Comparison of ENCODE assay signal across 10 cellular contexts in genomic region chr15:67196672-67197363, GRCh38. TPM values are rescaled to one million over a fixed set of nuclear protein-coding genes. Genes with fewer than 3 reads are reported as not detected.
DNase-seq lines count a peak whose midpoint lies in the region; ATAC-seq and TF ChIP-seq lines count a peak whose summit lies in the region.
"Had no signal": no experiment of that assay in that cellular context is flagged by ENCODE, and none has a peak within 500 bp of the region (broad histone marks: within the 10 kb centered on the region; RNA-seq: fewer than 3 reads in every experiment).

No MANE protein-coding gene starts in this region.

- H3K4me3 Mint-ChIP-seq in activated CD4-positive, alpha-beta T cell treated with anti-CD3 and anti-CD28 coated beads, Interleukin-2, amount 10 ng/mL, durations not matched to agents 7 days and 5 days = no peak overlapping the region
- H3K4me3 Mint-ChIP-seq in activated T-helper 1 cell treated with anti-CD3 and anti-CD28 coated beads, Interleukin-12 subunit alpha, Interleukin-12 subunit beta, Interleukin-2, Interleukin-4 antibody, amounts not matched to agents 30 ng/mL and 10 ng/mL and 1 ng/mL, durations not matched to agents 14 hours and 24 hours and 36 hours = no peak overlapping the region

- H3K27me3 ChIP-seq in right atrium auricular region (no peaks in the 10 kb centered on the region), subcutaneous abdominal adipose tissue (ENCODE audit: control insufficient read depth in 5 of 5, insufficient read depth in 4 of 5, low read length in 5 of 5) (no peaks in the 10 kb centered on the region)
- H3K27me3 ChIP-seq: BE2C had no signal

- H3K4me1 ChIP-seq in right atrium auricular region (peaks cover 0 to 54% of the 10 kb centered on the region in 2 donors), subcutaneous abdominal adipose tissue (ENCODE audit: control insufficient read depth in 5 of 5, insufficient read depth in 5 of 5, low read length in 5 of 5) (peaks cover 6 to 46% (median 21%) of the 10 kb centered on the region in 5 donors)
- H3K4me1 ChIP-seq: BE2C had no signal

- intact Hi-C loops in activated T-helper 1 cell treated with anti-CD3 and anti-CD28 coated beads, Interleukin-12 subunit alpha, Interleukin-12 subunit beta, Interleukin-2, Interleukin-4 antibody, amounts not matched to agents 30 ng/mL and 10 ng/mL and 1 ng/mL, durations not matched to agents 14 hours and 24 hours and 36 hours (cut with micrococcal nuclease) = no loop called here

- no peak overlapping the region for H3K9ac ChIP-seq in subcutaneous abdominal adipose tissue (ENCODE audit: low read length in 5 of 5)

- no peaks in the 10 kb centered on the region for H3K9me3 Mint-ChIP-seq in activated CD4-positive, alpha-beta T cell treated with anti-CD3 and anti-CD28 coated beads, Interleukin-2, amount 10 ng/mL, durations not matched to agents 7 days and 5 days
- H3K9me3 Mint-ChIP-seq in activated T-helper 1 cell treated with anti-CD3 and anti-CD28 coated beads, Interleukin-12 subunit alpha, Interleukin-12 subunit beta, Interleukin-2, Interleukin-4 antibody, amounts not matched to agents 30 ng/mL and 10 ng/mL and 1 ng/mL, durations not matched to agents 14 hours and 24 hours and 36 hours = no peaks in the 10 kb centered on the region

- peaks cover 20% of the 10 kb centered on the region for H3K4me1 Mint-ChIP-seq in activated CD4-positive, alpha-beta T cell treated with anti-CD3 and anti-CD28 coated beads, Interleukin-2, amount 10 ng/mL, durations not matched to agents 7 days and 5 days
- H3K4me1 Mint-ChIP-seq in activated T-helper 1 cell treated with anti-CD3 and anti-CD28 coated beads, Interleukin-12 subunit alpha, Interleukin-12 subunit beta, Interleukin-2, Interleukin-4 antibody, amounts not matched to agents 30 ng/mL and 10 ng/mL and 1 ng/mL, durations not matched to agents 14 hours and 24 hours and 36 hours (ENCODE audit: low read depth) = peaks cover 43% of the 10 kb centered on the region

- H3K4me3 ChIP-seq in right atrium auricular region (no peak overlapping the region), subcutaneous abdominal adipose tissue (ENCODE audit: low read depth in 1 of 5, low read length in 5 of 5) (no peak overlapping the region)

- no peak for ATAC-seq in HG02623 (IDR thresholded peaks at IDR 0.05; ENCODE audit: unreplicated experiment)

- DNase-seq in activated CD4-positive, alpha-beta T cell treated with anti-CD3 and anti-CD28 coated beads, Interleukin-2, amount 10 ng/mL, durations not matched to agents 7 days and 5 days = no peak
- DNase-seq in activated CD4-positive, alpha-beta T cell treated with anti-CD3 and anti-CD28 coated beads, Interleukin-2, amount 50 U/mL, for 1 hour = no peak
- DNase-seq in activated T-helper 1 cell treated with anti-CD3 and anti-CD28 coated beads, Interleukin-12 subunit alpha, Interleukin-12 subunit beta, Interleukin-2, Interleukin-4 antibody, amounts not matched to agents 30 ng/mL and 10 ng/mL and 1 ng/mL, durations not matched to agents 14 hours and 24 hours and 36 hours (ENCODE audit: low spot score) = no peak
- DNase-seq in right atrium auricular region (ENCODE audit: low spot score) = no peak
- no peak for DNase-seq in SIG-M5 treated with dmso at 0.1 percent for 504 hours (lab: John Stamatoyannopoulos, UW; ENCODE audit: unreplicated experiment)
- DNase-seq in iPS-NIHi11 (ENCODE audit: low spot score) = no peak
- DNase-seq: BE2C had no signal

- peaks cover 61% of the 10 kb centered on the region for H3K36me3 Mint-ChIP-seq in activated CD4-positive, alpha-beta T cell treated with anti-CD3 and anti-CD28 coated beads, Interleukin-2, amount 10 ng/mL, durations not matched to agents 7 days and 5 days (ENCODE audit: low read depth)
- H3K36me3 Mint-ChIP-seq in activated T-helper 1 cell treated with anti-CD3 and anti-CD28 coated beads, Interleukin-12 subunit alpha, Interleukin-12 subunit beta, Interleukin-2, Interleukin-4 antibody, amounts not matched to agents 30 ng/mL and 10 ng/mL and 1 ng/mL, durations not matched to agents 14 hours and 24 hours and 36 hours (ENCODE audit: low read depth) = peaks cover 64% of the 10 kb centered on the region

- H3K36me3 ChIP-seq in right atrium auricular region (peaks cover 13% of the 10 kb centered on the region), subcutaneous abdominal adipose tissue (ENCODE audit: control insufficient read depth in 5 of 5, insufficient read depth in 5 of 5, low read length in 5 of 5) (peaks cover 2 to 25% (median 13%) of the 10 kb centered on the region in 5 donors)
- H3K36me3 ChIP-seq: BE2C had no signal

- H3K9me3 ChIP-seq in right atrium auricular region (no peaks in the 10 kb centered on the region), subcutaneous abdominal adipose tissue (ENCODE audit: control insufficient read depth in 5 of 5, low read length in 5 of 5) (no peaks in the 10 kb centered on the region)
- H3K9me3 ChIP-seq: BE2C had no signal

- H3K27me3 Mint-ChIP-seq in activated CD4-positive, alpha-beta T cell treated with anti-CD3 and anti-CD28 coated beads, Interleukin-2, amount 10 ng/mL, durations not matched to agents 7 days and 5 days = no peaks in the 10 kb centered on the region
- H3K27me3 Mint-ChIP-seq in activated T-helper 1 cell treated with anti-CD3 and anti-CD28 coated beads, Interleukin-12 subunit alpha, Interleukin-12 subunit beta, Interleukin-2, Interleukin-4 antibody, amounts not matched to agents 30 ng/mL and 10 ng/mL and 1 ng/mL, durations not matched to agents 14 hours and 24 hours and 36 hours (ENCODE audit: insufficient read depth) = no peaks in the 10 kb centered on the region

- POLR2A ChIA-PET in activated CD4-positive, alpha-beta T cell treated with anti-CD3 and anti-CD28 coated beads, Interleukin-2, amount 10 ng/mL, durations not matched to agents 7 days and 5 days (lab: Charles Lee) = no interaction called here

- H3K27ac ChIP-seq in right atrium auricular region = peak overlapping the region; percentile 87 to 91
- peak overlapping the region; percentile 19 for H3K27ac ChIP-seq in subcutaneous abdominal adipose tissue (ENCODE audit: low read depth, low read length)
- H3K27ac ChIP-seq: RWPE1 had no signal

- peak overlapping the region; percentile 60 for H3K27ac Mint-ChIP-seq in activated CD4-positive, alpha-beta T cell treated with anti-CD3 and anti-CD28 coated beads, Interleukin-2, amount 10 ng/mL, durations not matched to agents 7 days and 5 days
- peak overlapping the region; percentile 49 for H3K27ac Mint-ChIP-seq in activated T-helper 1 cell treated with anti-CD3 and anti-CD28 coated beads, Interleukin-12 subunit alpha, Interleukin-12 subunit beta, Interleukin-2, Interleukin-4 antibody, amounts not matched to agents 30 ng/mL and 10 ng/mL and 1 ng/mL, durations not matched to agents 14 hours and 24 hours and 36 hours

- CTCF ChIA-PET in activated CD4-positive, alpha-beta T cell treated with anti-CD3 and anti-CD28 coated beads, Interleukin-2, amount 10 ng/mL, durations not matched to agents 7 days and 5 days (lab: Charles Lee) = interaction anchor here (0.9 kb wide), 1 partner anchor 166 kb away, joined by 3 read pairs; no protein-coding TSS in a partner anchor

- TF ChIP-seq CTCF in right atrium auricular region (IDR thresholded peaks at IDR 0.05) = no peak

RNA-seq across cellular contexts. Expression of gene AAGAB, which starts 57.6 kb away (rescaled TPM):
- 10 to 100 TPM; 45.3 to 46.7 TPM for total RNA-seq in activated CD4-positive, alpha-beta T cell treated with anti-CD3 and anti-CD28 coated beads, Interleukin-2, amount 10 ng/mL, durations not matched to agents 7 days and 5 days
- total RNA-seq in activated T-helper 1 cell treated with anti-CD3 and anti-CD28 coated beads, Interleukin-12 subunit alpha, Interleukin-12 subunit beta, Interleukin-2, Interleukin-4 antibody, amounts not matched to agents 30 ng/mL and 10 ng/mL and 1 ng/mL, durations not matched to agents 14 hours and 24 hours and 36 hours = 41.7 and 44.0 TPM in 2 replicates
- 10 to 100 TPM; 12.6 to 20.4 TPM for total RNA-seq in right atrium auricular region

RNA-seq across cellular contexts. Expression of gene IQCH, which starts 57.8 kb away (rescaled TPM):
- under 1 TPM; 0.77 to 0.89 TPM for total RNA-seq in activated CD4-positive, alpha-beta T cell treated with anti-CD3 and anti-CD28 coated beads, Interleukin-2, amount 10 ng/mL, durations not matched to agents 7 days and 5 days
- total RNA-seq in activated T-helper 1 cell treated with anti-CD3 and anti-CD28 coated beads, Interleukin-12 subunit alpha, Interleukin-12 subunit beta, Interleukin-2, Interleukin-4 antibody, amounts not matched to agents 30 ng/mL and 10 ng/mL and 1 ng/mL, durations not matched to agents 14 hours and 24 hours and 36 hours = 0.88 and 1.2 TPM in 2 replicates
- under 1 TPM; 0.52 to 0.83 TPM for total RNA-seq in right atrium auricular region
